Comparison of ENCODE assay signal across 1 cellular context in genomic region chr1:41888756-41889155, GRCh38.
A peak's percentile ranks its signal among the peaks of the same experiment; 100 is the strongest.
TF ChIP-seq lines count a peak whose summit lies in the region.

No MANE protein-coding gene starts in this region.

TF ChIP-seq in HEK293, 187 proteins besides CTCF, POLR2A, EP300 and RAD21 (continued from another document):
- TF ChIP-seq PRDM4 (tag by site-specific recombination; IDR thresholded peaks at IDR 0.05) (no peak), ZFP41 (tag by site-specific recombination; IDR thresholded peaks at IDR 0.05; ENCODE audit: borderline replicate concordance) (0 out of 2 replicates have a peak, but pooled peaks have one; percentile 11), ZNF549 (tag by site-specific recombination; IDR thresholded peaks at IDR 0.05) (no peak), ZFP3 (tag by site-specific recombination; IDR thresholded peaks at IDR 0.05; ENCODE audit: low read depth) (no peak)
TF ChIP-seq in HEK293: peak in this region for 20.
